ENCODE assay signal across 22 cellular contexts in the genomic region with DNA sequence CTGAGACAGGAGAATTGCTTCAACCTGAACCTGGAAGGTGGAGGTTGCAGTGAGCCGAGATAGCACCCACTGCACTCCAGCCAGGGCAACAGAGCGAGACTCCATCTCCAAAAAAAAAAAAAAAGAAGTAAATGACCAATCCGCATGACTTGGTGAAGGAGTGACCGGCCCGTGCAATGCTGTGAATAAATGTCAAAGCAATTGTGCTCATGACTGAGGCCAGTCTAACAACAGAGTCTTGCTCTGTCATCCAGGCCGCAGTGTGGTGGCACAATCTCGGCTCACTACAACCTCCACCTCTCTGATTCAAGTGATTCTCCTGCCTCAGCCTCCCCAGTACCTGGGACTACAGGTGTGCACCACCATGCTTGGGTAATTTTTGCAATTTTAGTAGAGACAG. TPM values are rescaled to one million over a fixed set of nuclear protein-coding genes. Genes with fewer than 3 reads are reported as not detected.
DNase-seq lines count a peak whose midpoint lies in the region; FAIRE-seq and TF ChIP-seq lines count a peak whose summit lies in the region.
"Had no signal": no experiment of that assay in that cellular context is flagged by ENCODE, and none has a peak within 500 bp of the region (broad histone marks: within the 10 kb centered on the region; RNA-seq: fewer than 3 reads in every experiment).

No MANE protein-coding gene starts in this region.

- no peak for TF ChIP-seq EP300 in transverse colon (IDR thresholded peaks at IDR 0.05; ENCODE audit: low read depth)

- intact Hi-C loops in kidney (cut with DNase I): no loop called here
- intact Hi-C loops in transverse colon (cut with DNase I; ENCODE audit: low total_unique reads): no loop called here

- peaks cover under 1% of the 10 kb centered on the region for H3K9me3 Mint-ChIP-seq in nephron progenitor cell
- H3K9me3 Mint-ChIP-seq: CD4-positive, alpha-beta memory T cell had no signal

- WGBS in transverse colon (ENCODE audit: low coverage in 1 of 2), 2 donors: 89 to 93% methylated on average over 3 to 7 of the region's 7 CpGs

- no peak for TF ChIP-seq POLR2A in transverse colon (IDR thresholded peaks at IDR 0.05)

- DNase-seq in WERI-Rb-1 (peak; percentile 2), kidney (peak; percentile 35), transverse colon (no peak), GM19239 (ENCODE audit: insufficient read length, low spot score) (no peak), nephron progenitor cell (no peak), NCI-H2196 treated with DMSO at 0.1 percent for 48 hours (lab: John Stamatoyannopoulos, UW; ENCODE audit: unreplicated experiment) (no peak)
- DNase-seq in stimulated activated CD4-positive, alpha-beta T cell treated with anti-CD3 and anti-CD28 coated beads, Interleukin-4, amount 100 ng/mL, for 4 hours: no peak
- DNase-seq: C1 segment of cervical spinal cord; CD4-positive, alpha-beta memory T cell; COR-L47; KG1; MG63; NCI-H2029 treated with DMSO at 0.1 percent for 48 hours; NCI-H2227 treated with DMSO at 0.1 percent for 48 hours; NCI-H510A; NCI-H69; SHP77 treated with DMSO at 0.1 percent for 48 hours had no signal

- no peak overlapping the region for H3K4me3 ChIP-seq in WERI-Rb-1 (ENCODE audit: low read depth, low read length)
- no peak overlapping the region for H3K4me3 ChIP-seq in kidney (ENCODE audit: low read length in 2 of 2)
- no peak overlapping the region for H3K4me3 ChIP-seq in rectal smooth muscle tissue (ENCODE audit: low read length)
- H3K4me3 ChIP-seq in transverse colon: no peak overlapping the region
- H3K4me3 ChIP-seq: MG63 had no signal

- peaks cover 35% of the 10 kb centered on the region for H3K4me1 Mint-ChIP-seq in nephron progenitor cell
- H3K4me1 Mint-ChIP-seq: CD4-positive, alpha-beta memory T cell had no signal

- H3K27me3 Mint-ChIP-seq in nephron progenitor cell (ENCODE audit: low read depth, poor library complexity): peaks cover 36% of the 10 kb centered on the region

- H3K27ac ChIP-seq in WERI-Rb-1 (no peak overlapping the region), kidney (ENCODE audit: low read depth in 2 of 2, low read length in 2 of 2) (no peak overlapping the region), rectal smooth muscle tissue (ENCODE audit: low read depth, low read length) (peak overlapping the region; percentile 86), transverse colon (peak overlapping the region; percentile 65 to 78 (median 72))
- H3K27ac ChIP-seq: RWPE1 had no signal

- no peak overlapping the region for H3K27ac Mint-ChIP-seq in nephron progenitor cell
- H3K27ac Mint-ChIP-seq: CD4-positive, alpha-beta memory T cell had no signal

- H3K36me3 Mint-ChIP-seq in nephron progenitor cell (ENCODE audit: low read depth): no peaks in the 10 kb centered on the region
- H3K36me3 Mint-ChIP-seq: CD4-positive, alpha-beta memory T cell had no signal

- H3K9ac ChIP-seq in kidney (ENCODE audit: low read length in 2 of 2) (no peak overlapping the region), rectal smooth muscle tissue (ENCODE audit: low read length) (no peak overlapping the region)

- FAIRE-seq in kidney (lab: Jason Lieb, UNC) (no peak), GM19239 (lab: Jason Lieb, UNC) (no peak)
- FAIRE-seq: A204.1, G401.6, H1 had no signal

- H3K36me3 ChIP-seq in WERI-Rb-1 (no peaks in the 10 kb centered on the region), kidney (ENCODE audit: control insufficient read depth in 1 of 2, insufficient read depth in 2 of 2, low read length in 2 of 2) (no peaks in the 10 kb centered on the region), rectal smooth muscle tissue (ENCODE audit: control insufficient read depth, insufficient read depth, low read length) (no peaks in the 10 kb centered on the region), transverse colon (no peaks in the 10 kb centered on the region)
- H3K36me3 ChIP-seq: MG63 had no signal

- in situ Hi-C loops in transverse colon (cut with MboI; ENCODE audit: low pct_ligation_motif_present in 1 of 4, low pct_unique_long_range_greater_than_20kb in 1 of 4, low sequenced_read_pairs in 3 of 4): loop anchor here in 2 of 4 donors (25.0 kb wide), 1 partner anchor 242 kb away; no protein-coding TSS in a partner anchor

- H3K27me3 ChIP-seq in WERI-Rb-1 (ENCODE audit: insufficient read depth, low read depth, severe bottlenecking): no peaks in the 10 kb centered on the region
- no peaks in the 10 kb centered on the region for H3K27me3 ChIP-seq in rectal smooth muscle tissue (ENCODE audit: control insufficient read depth, insufficient read depth, low read length)
- peaks cover 10% of the 10 kb centered on the region for H3K27me3 ChIP-seq in transverse colon

- H3K4me3 Mint-ChIP-seq in nephron progenitor cell: no peak overlapping the region
- H3K4me3 Mint-ChIP-seq: CD4-positive, alpha-beta memory T cell had no signal

- H3K9me3 ChIP-seq in WERI-Rb-1 (ENCODE audit: severe bottlenecking) (no peaks in the 10 kb centered on the region), kidney (ENCODE audit: control insufficient read depth in 1 of 2, low read length in 2 of 2) (no peaks in the 10 kb centered on the region), transverse colon (no peaks in the 10 kb centered on the region)
- H3K9me3 ChIP-seq: MG63 had no signal

- TF ChIP-seq CTCF in WERI-Rb-1 (IDR thresholded peaks at IDR 0.05; ENCODE audit: low read depth, low read length) (no peak), kidney (IDR thresholded peaks at IDR 0.05; ENCODE audit: borderline replicate concordance, extremely low read depth, insufficient read depth) (no peak), transverse colon (IDR thresholded peaks at IDR 0.05) (no peak), nephron progenitor cell (IDR thresholded peaks at IDR 0.05) (no peak)

- H3K4me1 ChIP-seq in kidney (ENCODE audit: control insufficient read depth in 1 of 2, insufficient read depth in 1 of 2, low read depth in 1 of 2, low read length in 2 of 2) (no peaks in the 10 kb centered on the region), rectal smooth muscle tissue (ENCODE audit: control insufficient read depth, insufficient read depth, low read length) (peaks cover 19% of the 10 kb centered on the region), transverse colon (peaks cover 0 to 10% (median 4%) of the 10 kb centered on the region in 4 donors)

RNA-seq across cellular contexts. Expression of gene SLC19A1, which starts 27.8 kb away (rescaled TPM):
- total RNA-seq in kidney: 7.2 TPM
- polyA plus RNA-seq in kidney (ENCODE audit: insufficient read depth, low read depth, low replicate concordance): 5.1 TPM
- total RNA-seq in transverse colon: 10 to 100 TPM in 3 of 4 donors, 1 to 10 TPM in 1; 8.3 to 24.1 (median 17.3) TPM

Comparison
In these comparisons a context has a peak if more than half of its experiments do, and no peak if none do; other contexts are left out.
1. DNase-seq: peak in WERI-Rb-1 (single experiment) and kidney (single experiment); none in transverse colon (single experiment), GM19239 (single experiment), nephron progenitor cell (single experiment), NCI-H2196 treated with DMSO at 0.1 percent for 48 hours (single experiment) and stimulated activated CD4-positive, alpha-beta T cell treated with anti-CD3 and anti-CD28 coated beads, Interleukin-4, amount 100 ng/mL, for 4 hours (0 of 2).
2. H3K27ac ChIP-seq: peak in rectal smooth muscle tissue (single experiment) and transverse colon (4 of 4); none in WERI-Rb-1 (single experiment) and kidney (0 of 2).